8 cellular contexts compared by ENCODE assay signal in the genomic region with DNA sequence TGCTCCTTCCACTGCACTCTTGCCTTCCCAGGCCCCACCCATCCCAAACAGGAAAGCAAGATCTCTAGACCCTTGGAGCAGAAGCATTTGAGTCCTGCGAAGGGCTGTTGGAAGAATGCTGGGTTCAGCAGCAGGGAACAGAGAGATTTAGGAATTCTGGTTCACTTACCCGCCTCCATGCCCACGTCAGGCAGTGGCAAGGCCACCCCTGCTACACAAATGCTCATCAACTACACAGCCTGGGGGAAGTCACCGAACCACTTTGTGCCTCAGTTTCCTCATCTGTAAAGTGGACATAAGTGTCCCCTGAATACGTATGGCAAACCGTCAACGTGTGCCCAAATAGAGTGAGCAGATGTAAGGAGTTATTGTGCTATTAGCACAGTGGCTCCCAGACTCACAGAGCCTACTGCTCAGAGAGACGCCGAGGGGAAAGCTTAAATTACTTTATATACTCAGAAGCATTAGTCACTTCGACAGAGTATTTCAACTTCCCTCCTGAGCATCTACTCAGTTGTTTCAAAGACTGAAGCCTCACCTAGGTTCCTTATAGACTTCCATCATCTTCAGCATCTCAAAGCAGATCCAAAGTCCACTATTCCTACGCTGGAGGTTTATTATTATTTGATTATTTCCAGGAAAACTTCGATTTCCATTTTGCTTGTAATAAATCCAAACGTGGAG. TPM values are rescaled to one million over a fixed set of nuclear protein-coding genes. Genes with fewer than 3 reads are reported as not detected.
DNase-seq lines count a peak whose midpoint lies in the region; ATAC-seq and TF ChIP-seq lines count a peak whose summit lies in the region.

No MANE protein-coding gene starts in this region.

- no peak overlapping the region for H3K27ac Mint-ChIP-seq in stimulated activated effector memory CD8-positive, alpha-beta T cell treated with anti-CD3 and anti-CD28 coated beads, Interleukin-12 subunit alpha, Interleukin-12 subunit beta, amount 100 ng/mL, for 72 hours

- no peak for TF ChIP-seq CTCF in SK-N-SH (IDR thresholded peaks at IDR 0.05)
- no peak for TF ChIP-seq CTCF in hepatocyte (IDR thresholded peaks at IDR 0.05; ENCODE audit: poor library complexity)

- POLR2A ChIA-PET in SK-N-SH (lab: Yijun Ruan, JAX) = no interaction called here

- H3K4me1 ChIP-seq in SK-N-SH (ENCODE audit: control insufficient read depth in 1 of 2, insufficient read depth in 2 of 2, low read depth in 1 of 2, low read length in 1 of 2) (peaks cover 0 to 5% of the 10 kb centered on the region in 2 experiments; a peak in 1 of 4 replicates), hepatocyte (ENCODE audit: insufficient read depth) (no peaks in the 10 kb centered on the region)

- H3K9ac ChIP-seq in SK-N-SH = peak overlapping the region; percentile 9; the same call in 1 of the 2 replicates

- H3K79me2 ChIP-seq in SK-N-SH (ENCODE audit: insufficient read depth) (no peaks in the 10 kb centered on the region), hepatocyte (no peaks in the 10 kb centered on the region)

- H3F3A ChIP-seq in SK-N-SH (replicated peaks; ENCODE audit: insufficient read depth) = no peaks in the 10 kb centered on the region

- no peaks in the 10 kb centered on the region for H3K9me3 Mint-ChIP-seq in stimulated activated effector memory CD8-positive, alpha-beta T cell treated with anti-CD3 and anti-CD28 coated beads, Interleukin-12 subunit alpha, Interleukin-12 subunit beta, amount 100 ng/mL, for 72 hours

- CTCF ChIA-PET in SK-N-SH (lab: Yijun Ruan, JAX) = no interaction called here

- no peaks in the 10 kb centered on the region for H3K9me3 ChIP-seq in SK-N-SH
- no peaks in the 10 kb centered on the region for H3K9me3 ChIP-seq in hepatocyte (ENCODE audit: low read depth)

- DNase-seq in NCI-H2171 treated with DMSO at 0.1 percent for 48 hours (lab: John Stamatoyannopoulos, UW) = peak; percentile 40
- DNase-seq in NCI-H2171 (lab: John Stamatoyannopoulos, UW) = no peak
- DNase-seq in SK-N-SH = peak; percentile 33
- DNase-seq in hepatocyte (ENCODE audit: low spot score) = no peak
- DNase-seq in stimulated activated effector memory CD8-positive, alpha-beta T cell treated with anti-CD3 and anti-CD28 coated beads, Interleukin-12 subunit alpha, Interleukin-12 subunit beta, amount 100 ng/mL, for 72 hours (ENCODE audit: low spot score in 2 of 2) = no peak
- no peak for DNase-seq in KG1 (lab: John Stamatoyannopoulos, UW)
- DNase-seq in NCI-H2107 (lab: John Stamatoyannopoulos, UW) = no peak
- no peak for DNase-seq in activated CD4-positive, alpha-beta T cell treated with anti-CD3 and anti-CD28 coated beads for 1 hour

- no peak for TF ChIP-seq RAD21 in SK-N-SH (IDR thresholded peaks at IDR 0.05; ENCODE audit: low read length)

- H3K9me2 ChIP-seq in SK-N-SH (no peaks in the 10 kb centered on the region), hepatocyte (replicated peaks; ENCODE audit: insufficient read depth) (no peaks in the 10 kb centered on the region)

- H3K36me3 ChIP-seq in SK-N-SH (replicated peaks in 1 of 2; ENCODE audit: control insufficient read depth in 1 of 2, insufficient read depth in 2 of 2, low read length in 1 of 2) = no peaks in the 10 kb centered on the region
- no peaks in the 10 kb centered on the region for H3K36me3 ChIP-seq in hepatocyte (replicated peaks; ENCODE audit: insufficient read depth, low read depth)

- no peaks in the 10 kb centered on the region for H3K4me1 Mint-ChIP-seq in stimulated activated effector memory CD8-positive, alpha-beta T cell treated with anti-CD3 and anti-CD28 coated beads, Interleukin-12 subunit alpha, Interleukin-12 subunit beta, amount 100 ng/mL, for 72 hours

- WGBS in SK-N-SH (ENCODE audit: low lambda C conversion rate) = 73% methylated on average over 13 of the region's 13 CpGs
- 68% methylated on average over 13 of the region's 13 CpGs for WGBS in hepatocyte (ENCODE audit: low lambda C conversion rate, missing lambda C conversion rate)

- H3K27me3 ChIP-seq in SK-N-SH (ENCODE audit: insufficient read depth) (no peaks in the 10 kb centered on the region), hepatocyte (peaks cover 19% of the 10 kb centered on the region)

- H3K27ac ChIP-seq in SK-N-SH (ENCODE audit: low read depth in 2 of 2, low read length in 1 of 2) = no peak overlapping the region
- H3K27ac ChIP-seq in hepatocyte = no peak overlapping the region

- no peak for TF ChIP-seq EP300 in SK-N-SH (IDR thresholded peaks at IDR 0.05; ENCODE audit: borderline replicate concordance in 1 of 2, low read depth in 1 of 2, low read length in 1 of 2)

- no peak overlapping the region for H2AFZ ChIP-seq in SK-N-SH (ENCODE audit: low read depth)
- H2AFZ ChIP-seq in hepatocyte = no peak overlapping the region

- no peaks in the 10 kb centered on the region for H3K36me3 Mint-ChIP-seq in stimulated activated effector memory CD8-positive, alpha-beta T cell treated with anti-CD3 and anti-CD28 coated beads, Interleukin-12 subunit alpha, Interleukin-12 subunit beta, amount 100 ng/mL, for 72 hours

- peak; percentile 54 for ATAC-seq in stimulated activated effector memory CD8-positive, alpha-beta T cell treated with anti-CD3 and anti-CD28 coated beads, Interleukin-12 subunit alpha, Interleukin-12 subunit beta, amount 100 ng/mL, for 72 hours

- H4K20me1 ChIP-seq in SK-N-SH (ENCODE audit: insufficient read depth) (no peaks in the 10 kb centered on the region), hepatocyte (ENCODE audit: insufficient read depth, poor library complexity, severe bottlenecking) (no peaks in the 10 kb centered on the region)

- H3K4me3 ChIP-seq in SK-N-SH (ENCODE audit: low read depth in 2 of 2, low read length in 1 of 2) (peak overlapping the region; percentile 59 to 67), hepatocyte (peak overlapping the region; percentile 64)

- H3K4me3 Mint-ChIP-seq in stimulated activated effector memory CD8-positive, alpha-beta T cell treated with anti-CD3 and anti-CD28 coated beads, Interleukin-12 subunit alpha, Interleukin-12 subunit beta, amount 100 ng/mL, for 72 hours = no peak overlapping the region

- H3K4me2 ChIP-seq in SK-N-SH (peak overlapping the region; percentile 83), hepatocyte (peak overlapping the region; percentile 97)

TF ChIP-seq in SK-N-SH, 30 proteins besides CTCF, POLR2A, EP300 and RAD21:
- no peak for TF ChIP-seq JUND (IDR thresholded peaks at IDR 0.05)
- no peak for TF ChIP-seq EZH2phosphoT487 (IDR thresholded peaks at IDR 0.05; ENCODE audit: borderline replicate concordance, low read depth)
- no peak for TF ChIP-seq NFIC (IDR thresholded peaks at IDR 0.05; ENCODE audit: borderline replicate concordance)
- TF ChIP-seq, protein P1, sequence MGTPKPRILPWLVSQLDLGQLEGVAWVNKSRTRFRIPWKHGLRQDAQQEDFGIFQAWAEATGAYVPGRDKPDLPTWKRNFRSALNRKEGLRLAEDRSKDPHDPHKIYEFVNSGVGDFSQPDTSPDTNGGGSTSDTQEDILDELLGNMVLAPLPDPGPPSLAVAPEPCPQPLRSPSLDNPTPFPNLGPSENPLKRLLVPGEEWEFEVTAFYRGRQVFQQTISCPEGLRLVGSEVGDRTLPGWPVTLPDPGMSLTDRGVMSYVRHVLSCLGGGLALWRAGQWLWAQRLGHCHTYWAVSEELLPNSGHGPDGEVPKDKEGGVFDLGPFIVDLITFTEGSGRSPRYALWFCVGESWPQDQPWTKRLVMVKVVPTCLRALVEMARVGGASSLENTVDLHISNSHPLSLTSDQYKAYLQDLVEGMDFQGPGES (IDR thresholded peaks at IDR 0.05; ENCODE audit: low read depth, low read length) = no peak
- TF ChIP-seq, protein P2, sequence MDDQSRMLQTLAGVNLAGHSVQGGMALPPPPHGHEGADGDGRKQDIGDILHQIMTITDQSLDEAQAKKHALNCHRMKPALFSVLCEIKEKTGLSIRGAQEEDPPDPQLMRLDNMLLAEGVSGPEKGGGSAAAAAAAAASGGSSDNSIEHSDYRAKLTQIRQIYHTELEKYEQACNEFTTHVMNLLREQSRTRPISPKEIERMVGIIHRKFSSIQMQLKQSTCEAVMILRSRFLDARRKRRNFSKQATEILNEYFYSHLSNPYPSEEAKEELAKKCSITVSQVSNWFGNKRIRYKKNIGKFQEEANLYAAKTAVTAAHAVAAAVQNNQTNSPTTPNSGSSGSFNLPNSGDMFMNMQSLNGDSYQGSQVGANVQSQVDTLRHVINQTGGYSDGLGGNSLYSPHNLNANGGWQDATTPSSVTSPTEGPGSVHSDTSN (IDR thresholded peaks at IDR 0.05) = no peak
- TF ChIP-seq FOSL2 (IDR thresholded peaks at IDR 0.05; ENCODE audit: borderline replicate concordance, low read depth) = no peak
- no peak for TF ChIP-seq FOXM1 (IDR thresholded peaks at IDR 0.05; ENCODE audit: low read depth)
- TF ChIP-seq SIN3A (IDR thresholded peaks at IDR 0.05; ENCODE audit: borderline replicate concordance, low read depth, low read length) = no peak
- TF ChIP-seq GABPA (IDR thresholded peaks at IDR 0.05; ENCODE audit: low read depth) = no peak
- TF ChIP-seq NRF1 (IDR thresholded peaks at IDR 0.05; ENCODE audit: low read depth, low read length) = no peak
- TF ChIP-seq RCOR1 (IDR thresholded peaks at IDR 0.05; ENCODE audit: low read length) = no peak
- no peak for TF ChIP-seq CHD2 (IDR thresholded peaks at IDR 0.05; ENCODE audit: low read length, partially characterized antibody)
- no peak for TF ChIP-seq RFX5 (IDR thresholded peaks at IDR 0.05; ENCODE audit: low read length)
- TF ChIP-seq MEF2A (IDR thresholded peaks at IDR 0.05; ENCODE audit: borderline replicate concordance, low read depth) = no peak

RNA-seq across cellular contexts. Expression of gene HOMER2, which starts 0.9 kb away (rescaled TPM):
- polyA plus RNA-seq in SK-N-SH (2012; rRNA removed) (7.3 and 8.2 TPM in 2 replicates), hepatocyte (5.9 and 7.7 TPM in 2 replicates)
- polyA plus RNA-seq in SK-N-SH (2012; cell fraction: cytosol; rRNA removed) = 6.8 and 7.3 TPM in 2 replicates
- 15.2 and 18.6 TPM in 2 replicates for polyA plus RNA-seq in SK-N-SH (2012; cell fraction: nucleus; rRNA removed)
- 11.8 and 14.5 TPM in 2 replicates for total RNA-seq in hepatocyte

RNA-seq across cellular contexts. Expression of gene RAMAC, which starts 34.4 kb away (rescaled TPM):
- polyA plus RNA-seq in SK-N-SH (2012; rRNA removed) (25.9 and 33.3 TPM in 2 replicates), hepatocyte (55.5 and 64.2 TPM in 2 replicates)
- polyA plus RNA-seq in SK-N-SH (2012; cell fraction: cytosol; rRNA removed) = 37.4 and 44.7 TPM in 2 replicates
- polyA plus RNA-seq in SK-N-SH (2012; cell fraction: nucleus; rRNA removed) = 11.1 and 12.5 TPM in 2 replicates
- total RNA-seq in hepatocyte = 45.9 and 64.1 TPM in 2 replicates

RNA-seq across cellular contexts. Expression of gene C15orf40, which starts 59.8 kb away (rescaled TPM):
- polyA plus RNA-seq in SK-N-SH (2012; rRNA removed) (44.1 and 46.6 TPM in 2 replicates), hepatocyte (29.1 and 31.4 TPM in 2 replicates)
- 49.9 and 51.1 TPM in 2 replicates for polyA plus RNA-seq in SK-N-SH (2012; cell fraction: cytosol; rRNA removed)
- polyA plus RNA-seq in SK-N-SH (2012; cell fraction: nucleus; rRNA removed) = 17.7 and 20.9 TPM in 2 replicates
- total RNA-seq in hepatocyte = 7.5 and 12.2 TPM in 2 replicates

Comparison
In these comparisons a context has a peak if more than half of its experiments do, and no peak if none do; other contexts are left out.
1. DNase-seq: peak in NCI-H2171 treated with DMSO at 0.1 percent for 48 hours (single experiment) and SK-N-SH (single experiment); none in NCI-H2171 (single experiment), hepatocyte (single experiment), stimulated activated effector memory CD8-positive, alpha-beta T cell treated with anti-CD3 and anti-CD28 coated beads, Interleukin-12 subunit alpha, Interleukin-12 subunit beta, amount 100 ng/mL, for 72 hours (0 of 2), KG1 (single experiment), NCI-H2107 (single experiment) and activated CD4-positive, alpha-beta T cell treated with anti-CD3 and anti-CD28 coated beads for 1 hour (single experiment).